1 cellular context compared by ENCODE assay signal in the genomic region with DNA sequence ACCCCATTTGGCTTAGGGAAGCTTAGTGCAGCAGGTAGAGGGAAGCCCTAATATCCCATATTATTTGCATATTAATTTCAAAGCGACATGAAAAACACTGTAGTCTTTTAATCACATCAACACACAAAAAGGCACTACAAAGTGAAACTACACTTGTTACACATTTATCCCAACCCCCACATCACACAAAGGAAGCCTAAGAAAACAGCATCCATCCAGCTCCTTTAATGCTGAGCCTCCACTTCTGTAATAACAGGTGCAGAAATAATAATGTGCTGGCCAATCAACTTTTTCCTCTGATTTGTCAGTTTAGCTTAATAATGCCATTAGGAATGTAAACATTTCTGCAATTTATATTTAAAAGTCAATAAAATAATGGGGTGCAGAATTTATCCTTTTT.
TF ChIP-seq lines count a peak whose summit lies in the region.

No MANE protein-coding gene starts in this region.

TF ChIP-seq in GM23338, 12 proteins besides CTCF, POLR2A, EP300 and RAD21 (continued from another document):
- TF ChIP-seq, protein P1, sequence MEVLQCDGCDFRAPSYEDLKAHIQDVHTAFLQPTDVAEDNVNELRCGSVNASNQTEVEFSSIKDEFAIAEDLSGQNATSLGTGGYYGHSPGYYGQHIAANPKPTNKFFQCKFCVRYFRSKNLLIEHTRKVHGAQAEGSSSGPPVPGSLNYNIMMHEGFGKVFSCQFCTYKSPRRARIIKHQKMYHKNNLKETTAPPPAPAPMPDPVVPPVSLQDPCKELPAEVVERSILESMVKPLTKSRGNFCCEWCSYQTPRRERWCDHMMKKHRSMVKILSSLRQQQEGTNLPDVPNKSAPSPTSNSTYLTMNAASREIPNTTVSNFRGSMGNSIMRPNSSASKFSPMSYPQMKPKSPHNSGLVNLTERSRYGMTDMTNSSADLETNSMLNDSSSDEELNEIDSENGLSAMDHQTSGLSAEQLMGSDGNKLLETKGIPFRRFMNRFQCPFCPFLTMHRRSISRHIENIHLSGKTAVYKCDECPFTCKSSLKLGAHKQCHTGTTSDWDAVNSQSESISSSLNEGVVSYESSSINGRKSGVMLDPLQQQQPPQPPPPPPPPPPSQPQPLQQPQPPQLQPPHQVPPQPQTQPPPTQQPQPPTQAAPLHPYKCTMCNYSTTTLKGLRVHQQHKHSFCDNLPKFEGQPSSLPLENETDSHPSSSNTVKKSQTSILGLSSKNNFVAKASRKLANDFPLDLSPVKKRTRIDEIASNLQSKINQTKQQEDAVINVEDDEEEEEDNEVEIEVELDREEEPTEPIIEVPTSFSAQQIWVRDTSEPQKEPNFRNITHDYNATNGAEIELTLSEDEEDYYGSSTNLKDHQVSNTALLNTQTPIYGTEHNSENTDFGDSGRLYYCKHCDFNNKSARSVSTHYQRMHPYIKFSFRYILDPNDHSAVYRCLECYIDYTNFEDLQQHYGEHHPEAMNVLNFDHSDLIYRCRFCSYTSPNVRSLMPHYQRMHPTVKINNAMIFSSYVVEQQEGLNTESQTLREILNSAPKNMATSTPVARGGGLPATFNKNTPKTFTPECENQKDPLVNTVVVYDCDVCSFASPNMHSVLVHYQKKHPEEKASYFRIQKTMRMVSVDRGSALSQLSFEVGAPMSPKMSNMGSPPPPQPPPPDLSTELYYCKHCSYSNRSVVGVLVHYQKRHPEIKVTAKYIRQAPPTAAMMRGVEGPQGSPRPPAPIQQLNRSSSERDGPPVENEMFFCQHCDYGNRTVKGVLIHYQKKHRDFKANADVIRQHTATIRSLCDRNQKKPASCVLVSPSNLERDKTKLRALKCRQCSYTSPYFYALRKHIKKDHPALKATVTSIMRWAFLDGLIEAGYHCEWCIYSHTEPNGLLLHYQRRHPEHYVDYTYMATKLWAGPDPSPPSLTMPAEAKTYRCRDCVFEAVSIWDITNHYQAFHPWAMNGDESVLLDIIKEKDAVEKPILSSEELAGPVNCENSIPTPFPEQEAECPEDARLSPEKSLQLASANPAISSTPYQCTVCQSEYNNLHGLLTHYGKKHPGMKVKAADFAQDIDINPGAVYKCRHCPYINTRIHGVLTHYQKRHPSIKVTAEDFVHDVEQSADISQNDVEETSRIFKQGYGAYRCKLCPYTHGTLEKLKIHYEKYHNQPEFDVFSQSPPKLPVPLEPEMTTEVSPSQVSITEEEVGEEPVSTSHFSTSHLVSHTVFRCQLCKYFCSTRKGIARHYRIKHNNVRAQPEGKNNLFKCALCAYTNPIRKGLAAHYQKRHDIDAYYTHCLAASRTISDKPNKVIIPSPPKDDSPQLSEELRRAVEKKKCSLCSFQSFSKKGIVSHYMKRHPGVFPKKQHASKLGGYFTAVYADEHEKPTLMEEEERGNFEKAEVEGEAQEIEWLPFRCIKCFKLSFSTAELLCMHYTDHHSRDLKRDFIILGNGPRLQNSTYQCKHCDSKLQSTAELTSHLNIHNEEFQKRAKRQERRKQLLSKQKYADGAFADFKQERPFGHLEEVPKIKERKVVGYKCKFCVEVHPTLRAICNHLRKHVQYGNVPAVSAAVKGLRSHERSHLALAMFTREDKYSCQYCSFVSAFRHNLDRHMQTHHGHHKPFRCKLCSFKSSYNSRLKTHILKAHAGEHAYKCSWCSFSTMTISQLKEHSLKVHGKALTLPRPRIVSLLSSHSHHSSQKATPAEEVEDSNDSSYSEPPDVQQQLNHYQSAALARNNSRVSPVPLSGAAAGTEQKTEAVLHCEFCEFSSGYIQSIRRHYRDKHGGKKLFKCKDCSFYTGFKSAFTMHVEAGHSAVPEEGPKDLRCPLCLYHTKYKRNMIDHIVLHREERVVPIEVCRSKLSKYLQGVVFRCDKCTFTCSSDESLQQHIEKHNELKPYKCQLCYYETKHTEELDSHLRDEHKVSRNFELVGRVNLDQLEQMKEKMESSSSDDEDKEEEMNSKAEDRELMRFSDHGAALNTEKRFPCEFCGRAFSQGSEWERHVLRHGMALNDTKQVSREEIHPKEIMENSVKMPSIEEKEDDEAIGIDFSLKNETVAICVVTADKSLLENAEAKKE (CRISPR knock-in tag; IDR thresholded peaks at IDR 0.05) = no peak
- no peak for TF ChIP-seq ZNF331 (CRISPR knock-in tag; IDR thresholded peaks at IDR 0.05; ENCODE audit: low read depth)
- TF ChIP-seq NANOG (IDR thresholded peaks at IDR 0.05; ENCODE audit: borderline replicate concordance) = no peak
- TF ChIP-seq CREB1 (CRISPR knock-in tag; IDR thresholded peaks at IDR 0.05; ENCODE audit: low read depth) = no peak
- TF ChIP-seq EZH2phosphoT487 (IDR thresholded peaks at IDR 0.05; ENCODE audit: unreplicated experiment) = no peak
- TF ChIP-seq ZNF114 (CRISPR knock-in tag; IDR thresholded peaks at IDR 0.05) = no peak
- no peak for TF ChIP-seq STAT1 (IDR thresholded peaks at IDR 0.05; ENCODE audit: unreplicated experiment)
- TF ChIP-seq, protein P2, sequence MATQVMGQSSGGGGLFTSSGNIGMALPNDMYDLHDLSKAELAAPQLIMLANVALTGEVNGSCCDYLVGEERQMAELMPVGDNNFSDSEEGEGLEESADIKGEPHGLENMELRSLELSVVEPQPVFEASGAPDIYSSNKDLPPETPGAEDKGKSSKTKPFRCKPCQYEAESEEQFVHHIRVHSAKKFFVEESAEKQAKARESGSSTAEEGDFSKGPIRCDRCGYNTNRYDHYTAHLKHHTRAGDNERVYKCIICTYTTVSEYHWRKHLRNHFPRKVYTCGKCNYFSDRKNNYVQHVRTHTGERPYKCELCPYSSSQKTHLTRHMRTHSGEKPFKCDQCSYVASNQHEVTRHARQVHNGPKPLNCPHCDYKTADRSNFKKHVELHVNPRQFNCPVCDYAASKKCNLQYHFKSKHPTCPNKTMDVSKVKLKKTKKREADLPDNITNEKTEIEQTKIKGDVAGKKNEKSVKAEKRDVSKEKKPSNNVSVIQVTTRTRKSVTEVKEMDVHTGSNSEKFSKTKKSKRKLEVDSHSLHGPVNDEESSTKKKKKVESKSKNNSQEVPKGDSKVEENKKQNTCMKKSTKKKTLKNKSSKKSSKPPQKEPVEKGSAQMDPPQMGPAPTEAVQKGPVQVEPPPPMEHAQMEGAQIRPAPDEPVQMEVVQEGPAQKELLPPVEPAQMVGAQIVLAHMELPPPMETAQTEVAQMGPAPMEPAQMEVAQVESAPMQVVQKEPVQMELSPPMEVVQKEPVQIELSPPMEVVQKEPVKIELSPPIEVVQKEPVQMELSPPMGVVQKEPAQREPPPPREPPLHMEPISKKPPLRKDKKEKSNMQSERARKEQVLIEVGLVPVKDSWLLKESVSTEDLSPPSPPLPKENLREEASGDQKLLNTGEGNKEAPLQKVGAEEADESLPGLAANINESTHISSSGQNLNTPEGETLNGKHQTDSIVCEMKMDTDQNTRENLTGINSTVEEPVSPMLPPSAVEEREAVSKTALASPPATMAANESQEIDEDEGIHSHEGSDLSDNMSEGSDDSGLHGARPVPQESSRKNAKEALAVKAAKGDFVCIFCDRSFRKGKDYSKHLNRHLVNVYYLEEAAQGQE (IDR thresholded peaks at IDR 0.05; ENCODE audit: unreplicated experiment) = no peak
